In the genomic region with DNA sequence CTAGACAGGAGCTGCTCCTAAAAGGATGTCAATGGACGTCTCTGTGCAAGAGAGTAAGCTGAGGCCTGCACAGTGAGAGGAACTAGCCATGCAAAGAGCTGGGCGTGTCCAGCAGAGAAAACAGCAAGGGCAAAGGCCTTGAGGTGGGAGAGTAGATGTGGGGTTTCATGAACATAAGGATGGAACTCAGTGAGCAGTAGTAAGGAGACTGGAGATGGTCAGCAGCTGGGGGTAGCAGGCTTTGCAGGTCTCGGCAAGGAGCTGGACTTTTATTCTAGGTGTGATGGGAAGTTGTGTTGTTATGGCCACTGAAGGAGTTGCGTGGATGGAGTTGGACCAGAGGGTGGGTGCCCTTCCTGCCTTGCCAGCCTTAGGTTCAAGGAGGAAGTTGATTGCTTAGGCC, we compare ENCODE assay signal across 2 cellular contexts.
TF ChIP-seq lines count a peak whose summit lies in the region.

No MANE protein-coding gene starts in this region.

TF ChIP-seq in GM23338, 12 proteins besides CTCF, POLR2A, EP300 and RAD21:
- TF ChIP-seq, protein P1, sequence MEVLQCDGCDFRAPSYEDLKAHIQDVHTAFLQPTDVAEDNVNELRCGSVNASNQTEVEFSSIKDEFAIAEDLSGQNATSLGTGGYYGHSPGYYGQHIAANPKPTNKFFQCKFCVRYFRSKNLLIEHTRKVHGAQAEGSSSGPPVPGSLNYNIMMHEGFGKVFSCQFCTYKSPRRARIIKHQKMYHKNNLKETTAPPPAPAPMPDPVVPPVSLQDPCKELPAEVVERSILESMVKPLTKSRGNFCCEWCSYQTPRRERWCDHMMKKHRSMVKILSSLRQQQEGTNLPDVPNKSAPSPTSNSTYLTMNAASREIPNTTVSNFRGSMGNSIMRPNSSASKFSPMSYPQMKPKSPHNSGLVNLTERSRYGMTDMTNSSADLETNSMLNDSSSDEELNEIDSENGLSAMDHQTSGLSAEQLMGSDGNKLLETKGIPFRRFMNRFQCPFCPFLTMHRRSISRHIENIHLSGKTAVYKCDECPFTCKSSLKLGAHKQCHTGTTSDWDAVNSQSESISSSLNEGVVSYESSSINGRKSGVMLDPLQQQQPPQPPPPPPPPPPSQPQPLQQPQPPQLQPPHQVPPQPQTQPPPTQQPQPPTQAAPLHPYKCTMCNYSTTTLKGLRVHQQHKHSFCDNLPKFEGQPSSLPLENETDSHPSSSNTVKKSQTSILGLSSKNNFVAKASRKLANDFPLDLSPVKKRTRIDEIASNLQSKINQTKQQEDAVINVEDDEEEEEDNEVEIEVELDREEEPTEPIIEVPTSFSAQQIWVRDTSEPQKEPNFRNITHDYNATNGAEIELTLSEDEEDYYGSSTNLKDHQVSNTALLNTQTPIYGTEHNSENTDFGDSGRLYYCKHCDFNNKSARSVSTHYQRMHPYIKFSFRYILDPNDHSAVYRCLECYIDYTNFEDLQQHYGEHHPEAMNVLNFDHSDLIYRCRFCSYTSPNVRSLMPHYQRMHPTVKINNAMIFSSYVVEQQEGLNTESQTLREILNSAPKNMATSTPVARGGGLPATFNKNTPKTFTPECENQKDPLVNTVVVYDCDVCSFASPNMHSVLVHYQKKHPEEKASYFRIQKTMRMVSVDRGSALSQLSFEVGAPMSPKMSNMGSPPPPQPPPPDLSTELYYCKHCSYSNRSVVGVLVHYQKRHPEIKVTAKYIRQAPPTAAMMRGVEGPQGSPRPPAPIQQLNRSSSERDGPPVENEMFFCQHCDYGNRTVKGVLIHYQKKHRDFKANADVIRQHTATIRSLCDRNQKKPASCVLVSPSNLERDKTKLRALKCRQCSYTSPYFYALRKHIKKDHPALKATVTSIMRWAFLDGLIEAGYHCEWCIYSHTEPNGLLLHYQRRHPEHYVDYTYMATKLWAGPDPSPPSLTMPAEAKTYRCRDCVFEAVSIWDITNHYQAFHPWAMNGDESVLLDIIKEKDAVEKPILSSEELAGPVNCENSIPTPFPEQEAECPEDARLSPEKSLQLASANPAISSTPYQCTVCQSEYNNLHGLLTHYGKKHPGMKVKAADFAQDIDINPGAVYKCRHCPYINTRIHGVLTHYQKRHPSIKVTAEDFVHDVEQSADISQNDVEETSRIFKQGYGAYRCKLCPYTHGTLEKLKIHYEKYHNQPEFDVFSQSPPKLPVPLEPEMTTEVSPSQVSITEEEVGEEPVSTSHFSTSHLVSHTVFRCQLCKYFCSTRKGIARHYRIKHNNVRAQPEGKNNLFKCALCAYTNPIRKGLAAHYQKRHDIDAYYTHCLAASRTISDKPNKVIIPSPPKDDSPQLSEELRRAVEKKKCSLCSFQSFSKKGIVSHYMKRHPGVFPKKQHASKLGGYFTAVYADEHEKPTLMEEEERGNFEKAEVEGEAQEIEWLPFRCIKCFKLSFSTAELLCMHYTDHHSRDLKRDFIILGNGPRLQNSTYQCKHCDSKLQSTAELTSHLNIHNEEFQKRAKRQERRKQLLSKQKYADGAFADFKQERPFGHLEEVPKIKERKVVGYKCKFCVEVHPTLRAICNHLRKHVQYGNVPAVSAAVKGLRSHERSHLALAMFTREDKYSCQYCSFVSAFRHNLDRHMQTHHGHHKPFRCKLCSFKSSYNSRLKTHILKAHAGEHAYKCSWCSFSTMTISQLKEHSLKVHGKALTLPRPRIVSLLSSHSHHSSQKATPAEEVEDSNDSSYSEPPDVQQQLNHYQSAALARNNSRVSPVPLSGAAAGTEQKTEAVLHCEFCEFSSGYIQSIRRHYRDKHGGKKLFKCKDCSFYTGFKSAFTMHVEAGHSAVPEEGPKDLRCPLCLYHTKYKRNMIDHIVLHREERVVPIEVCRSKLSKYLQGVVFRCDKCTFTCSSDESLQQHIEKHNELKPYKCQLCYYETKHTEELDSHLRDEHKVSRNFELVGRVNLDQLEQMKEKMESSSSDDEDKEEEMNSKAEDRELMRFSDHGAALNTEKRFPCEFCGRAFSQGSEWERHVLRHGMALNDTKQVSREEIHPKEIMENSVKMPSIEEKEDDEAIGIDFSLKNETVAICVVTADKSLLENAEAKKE (CRISPR knock-in tag; IDR thresholded peaks at IDR 0.05) = no peak
- TF ChIP-seq JUNB (IDR thresholded peaks at IDR 0.05; ENCODE audit: unreplicated experiment) = no peak
- TF ChIP-seq, protein P2, sequence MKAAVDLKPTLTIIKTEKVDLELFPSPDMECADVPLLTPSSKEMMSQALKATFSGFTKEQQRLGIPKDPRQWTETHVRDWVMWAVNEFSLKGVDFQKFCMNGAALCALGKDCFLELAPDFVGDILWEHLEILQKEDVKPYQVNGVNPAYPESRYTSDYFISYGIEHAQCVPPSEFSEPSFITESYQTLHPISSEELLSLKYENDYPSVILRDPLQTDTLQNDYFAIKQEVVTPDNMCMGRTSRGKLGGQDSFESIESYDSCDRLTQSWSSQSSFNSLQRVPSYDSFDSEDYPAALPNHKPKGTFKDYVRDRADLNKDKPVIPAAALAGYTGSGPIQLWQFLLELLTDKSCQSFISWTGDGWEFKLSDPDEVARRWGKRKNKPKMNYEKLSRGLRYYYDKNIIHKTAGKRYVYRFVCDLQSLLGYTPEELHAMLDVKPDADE (IDR thresholded peaks at IDR 0.05) = no peak
- TF ChIP-seq CREB1 (CRISPR knock-in tag; IDR thresholded peaks at IDR 0.05; ENCODE audit: low read depth) = no peak

TF ChIP-seq in SK-N-SH treated with all-trans-retinoic acid at 6 μM for 48 hours, 23 proteins besides CTCF, POLR2A, EP300 and RAD21 (continued from another document):
- TF ChIP-seq, protein P3, sequence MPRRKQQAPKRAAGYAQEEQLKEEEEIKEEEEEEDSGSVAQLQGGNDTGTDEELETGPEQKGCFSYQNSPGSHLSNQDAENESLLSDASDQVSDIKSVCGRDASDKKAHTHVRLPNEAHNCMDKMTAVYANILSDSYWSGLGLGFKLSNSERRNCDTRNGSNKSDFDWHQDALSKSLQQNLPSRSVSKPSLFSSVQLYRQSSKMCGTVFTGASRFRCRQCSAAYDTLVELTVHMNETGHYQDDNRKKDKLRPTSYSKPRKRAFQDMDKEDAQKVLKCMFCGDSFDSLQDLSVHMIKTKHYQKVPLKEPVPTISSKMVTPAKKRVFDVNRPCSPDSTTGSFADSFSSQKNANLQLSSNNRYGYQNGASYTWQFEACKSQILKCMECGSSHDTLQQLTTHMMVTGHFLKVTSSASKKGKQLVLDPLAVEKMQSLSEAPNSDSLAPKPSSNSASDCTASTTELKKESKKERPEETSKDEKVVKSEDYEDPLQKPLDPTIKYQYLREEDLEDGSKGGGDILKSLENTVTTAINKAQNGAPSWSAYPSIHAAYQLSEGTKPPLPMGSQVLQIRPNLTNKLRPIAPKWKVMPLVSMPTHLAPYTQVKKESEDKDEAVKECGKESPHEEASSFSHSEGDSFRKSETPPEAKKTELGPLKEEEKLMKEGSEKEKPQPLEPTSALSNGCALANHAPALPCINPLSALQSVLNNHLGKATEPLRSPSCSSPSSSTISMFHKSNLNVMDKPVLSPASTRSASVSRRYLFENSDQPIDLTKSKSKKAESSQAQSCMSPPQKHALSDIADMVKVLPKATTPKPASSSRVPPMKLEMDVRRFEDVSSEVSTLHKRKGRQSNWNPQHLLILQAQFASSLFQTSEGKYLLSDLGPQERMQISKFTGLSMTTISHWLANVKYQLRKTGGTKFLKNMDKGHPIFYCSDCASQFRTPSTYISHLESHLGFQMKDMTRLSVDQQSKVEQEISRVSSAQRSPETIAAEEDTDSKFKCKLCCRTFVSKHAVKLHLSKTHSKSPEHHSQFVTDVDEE (CRISPR knock-in tag; IDR thresholded peaks at IDR 0.05) = no peak
- TF ChIP-seq, protein P4, sequence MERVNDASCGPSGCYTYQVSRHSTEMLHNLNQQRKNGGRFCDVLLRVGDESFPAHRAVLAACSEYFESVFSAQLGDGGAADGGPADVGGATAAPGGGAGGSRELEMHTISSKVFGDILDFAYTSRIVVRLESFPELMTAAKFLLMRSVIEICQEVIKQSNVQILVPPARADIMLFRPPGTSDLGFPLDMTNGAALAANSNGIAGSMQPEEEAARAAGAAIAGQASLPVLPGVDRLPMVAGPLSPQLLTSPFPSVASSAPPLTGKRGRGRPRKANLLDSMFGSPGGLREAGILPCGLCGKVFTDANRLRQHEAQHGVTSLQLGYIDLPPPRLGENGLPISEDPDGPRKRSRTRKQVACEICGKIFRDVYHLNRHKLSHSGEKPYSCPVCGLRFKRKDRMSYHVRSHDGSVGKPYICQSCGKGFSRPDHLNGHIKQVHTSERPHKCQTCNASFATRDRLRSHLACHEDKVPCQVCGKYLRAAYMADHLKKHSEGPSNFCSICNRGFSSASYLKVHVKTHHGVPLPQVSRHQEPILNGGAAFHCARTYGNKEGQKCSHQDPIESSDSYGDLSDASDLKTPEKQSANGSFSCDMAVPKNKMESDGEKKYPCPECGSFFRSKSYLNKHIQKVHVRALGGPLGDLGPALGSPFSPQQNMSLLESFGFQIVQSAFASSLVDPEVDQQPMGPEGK (CRISPR knock-in tag; IDR thresholded peaks at IDR 0.05; ENCODE audit: borderline replicate concordance) = no peak
- no peak for TF ChIP-seq TCF4 (CRISPR knock-in tag; IDR thresholded peaks at IDR 0.05; ENCODE audit: borderline replicate concordance)
- no peak for TF ChIP-seq ESRRG (CRISPR knock-in tag; IDR thresholded peaks at IDR 0.05)
- TF ChIP-seq ZC3H10 (CRISPR knock-in tag; IDR thresholded peaks at IDR 0.05) = no peak
- TF ChIP-seq ZFP30 (CRISPR knock-in tag; IDR thresholded peaks at IDR 0.05) = no peak
- TF ChIP-seq CSDC2 (CRISPR knock-in tag; IDR thresholded peaks at IDR 0.05) = no peak
- TF ChIP-seq OSR1 (CRISPR knock-in tag; IDR thresholded peaks at IDR 0.05) = no peak
TF ChIP-seq in SK-N-SH treated with all-trans-retinoic acid at 6 μM for 48 hours: peak in this region for 0.
